8 cellular contexts compared by ENCODE assay signal in genomic region chr7:100126239-100126930, GRCh38. TPM values are rescaled to one million over a fixed set of nuclear protein-coding genes. Genes with fewer than 3 reads are reported as not detected.
A peak's percentile ranks its signal among the peaks of the same experiment; 100 is the strongest.
DNase-seq lines count a peak whose midpoint lies in the region; ATAC-seq and TF ChIP-seq lines count a peak whose summit lies in the region.

No MANE protein-coding gene starts in this region.

- peaks cover 41% of the 10 kb centered on the region for H3K4me1 ChIP-seq in suprapubic skin

- H3K27me3 ChIP-seq in layer of hippocampus (ENCODE audit: control insufficient read depth, insufficient read depth, low read length) (no peaks in the 10 kb centered on the region), suprapubic skin (no peaks in the 10 kb centered on the region)

- no peaks in the 10 kb centered on the region for H3K9me3 ChIP-seq in suprapubic skin

- H3K4me3 ChIP-seq in suprapubic skin, result peak overlapping the region; percentile 91

- 10 to 17% (median 10%) methylated on average over 28 to 29 of the region's 29 CpGs for WGBS in adipose tissue, 3 donors
- WGBS in suprapubic skin, result 13% methylated on average over 24 of the region's 29 CpGs

- peak overlapping the region; percentile 68 for H3K27ac ChIP-seq in adipose tissue (ENCODE audit: low read depth, low read length)
- peak overlapping the region; percentile 97 for H3K27ac ChIP-seq in layer of hippocampus (ENCODE audit: low read depth, low read length)
- H3K27ac ChIP-seq in suprapubic skin, result peak overlapping the region; percentile 99

- TF ChIP-seq CTCF in suprapubic skin (IDR thresholded peaks at IDR 0.05), result peak in 1 of 2 donors; percentile 1

- DNase-seq in suprapubic skin (ENCODE audit: low spot score in 2 of 2) (no peak), SK-N-DZ (ENCODE audit: low spot score) (no peak), NCI-H2081 treated with DMSO at 0.1 percent for 48 hours (lab: John Stamatoyannopoulos, UW) (no peak)
- no peak for DNase-seq in stimulated activated naive CD4-positive, alpha-beta T cell treated with Interleukin-2 at 50 U/mL for 16 hours (lab: John Stamatoyannopoulos, UW)

- H3K36me3 ChIP-seq in suprapubic skin, result no peaks in the 10 kb centered on the region

- TF ChIP-seq POLR2A in suprapubic skin (IDR thresholded peaks at IDR 0.05), result no peak

- peak; percentile 23 for ATAC-seq in GM18870 (IDR thresholded peaks at IDR 0.05; ENCODE audit: unreplicated experiment)
- peak; percentile 25 for ATAC-seq in HG03045 (IDR thresholded peaks at IDR 0.05; ENCODE audit: unreplicated experiment)

- TF ChIP-seq EP300 in suprapubic skin (IDR thresholded peaks at IDR 0.05), result no peak

RNA-seq across cellular contexts. Expression of gene MBLAC1, which starts 0.4 kb away (rescaled TPM):
- 1 to 10 TPM; 2.3 to 2.5 (median 2.5) TPM for polyA plus RNA-seq in adipose tissue
- 1 to 10 TPM; 2.6 to 6.2 (median 3.6) TPM for total RNA-seq in suprapubic skin
- polyA plus RNA-seq in SK-N-DZ (2014; cell fraction: cytosol; rRNA removed), result 0.54 and 3.1 TPM in 2 replicates
- polyA plus RNA-seq in SK-N-DZ (2014; cell fraction: nucleus; rRNA removed), result 0.84 and 4.4 TPM in 2 replicates

RNA-seq across cellular contexts. Expression of gene CNPY4, which starts 7.0 kb away (rescaled TPM):
- polyA plus RNA-seq in adipose tissue, result 10 to 100 TPM in 2 of 3 donors, 1 to 10 TPM in 1; 4.1 to 16.4 (median 12.1) TPM
- 1 to 10 TPM; 4.5 to 7.1 (median 5.4) TPM for total RNA-seq in suprapubic skin
- polyA plus RNA-seq in SK-N-DZ (2014; cell fraction: cytosol; rRNA removed), result 21.9 and 22.6 TPM in 2 replicates
- 12.4 and 22.5 TPM in 2 replicates for polyA plus RNA-seq in SK-N-DZ (2014; cell fraction: nucleus; rRNA removed)

RNA-seq across cellular contexts. Expression of gene TAF6, which starts 7.2 kb away (rescaled TPM):
- polyA plus RNA-seq in adipose tissue, result 10 to 100 TPM; 16.3 to 30.9 (median 27.1) TPM
- total RNA-seq in suprapubic skin, result 10 to 100 TPM; 31.7 to 59.3 (median 48.9) TPM
- 76.5 and 98.2 TPM in 2 replicates for polyA plus RNA-seq in SK-N-DZ (2014; cell fraction: cytosol; rRNA removed)
- polyA plus RNA-seq in SK-N-DZ (2014; cell fraction: nucleus; rRNA removed), result 92.4 and 94.5 TPM in 2 replicates

RNA-seq across cellular contexts. Expression of gene LAMTOR4, which starts 22.3 kb away (rescaled TPM):
- 100 to 1,000 TPM; 131 to 307 (median 245) TPM for polyA plus RNA-seq in adipose tissue
- 100 to 1,000 TPM; 346 to 682 (median 537) TPM for total RNA-seq in suprapubic skin
- 174 and 196 TPM in 2 replicates for polyA plus RNA-seq in SK-N-DZ (2014; cell fraction: cytosol; rRNA removed)
- 200 and 237 TPM in 2 replicates for polyA plus RNA-seq in SK-N-DZ (2014; cell fraction: nucleus; rRNA removed)

RNA-seq across cellular contexts. Expression of gene AP4M1, which starts 24.9 kb away (rescaled TPM):
- polyA plus RNA-seq in adipose tissue, result 10 to 100 TPM; 12.2 to 15.5 (median 13.5) TPM
- total RNA-seq in suprapubic skin, result 10 to 100 TPM; 16.7 to 33.2 (median 31.8) TPM
- 39.4 and 39.9 TPM in 2 replicates for polyA plus RNA-seq in SK-N-DZ (2014; cell fraction: cytosol; rRNA removed)
- polyA plus RNA-seq in SK-N-DZ (2014; cell fraction: nucleus; rRNA removed), result 52.2 and 119 TPM in 2 replicates
